8 cellular contexts compared by ENCODE assay signal in the genomic region with DNA sequence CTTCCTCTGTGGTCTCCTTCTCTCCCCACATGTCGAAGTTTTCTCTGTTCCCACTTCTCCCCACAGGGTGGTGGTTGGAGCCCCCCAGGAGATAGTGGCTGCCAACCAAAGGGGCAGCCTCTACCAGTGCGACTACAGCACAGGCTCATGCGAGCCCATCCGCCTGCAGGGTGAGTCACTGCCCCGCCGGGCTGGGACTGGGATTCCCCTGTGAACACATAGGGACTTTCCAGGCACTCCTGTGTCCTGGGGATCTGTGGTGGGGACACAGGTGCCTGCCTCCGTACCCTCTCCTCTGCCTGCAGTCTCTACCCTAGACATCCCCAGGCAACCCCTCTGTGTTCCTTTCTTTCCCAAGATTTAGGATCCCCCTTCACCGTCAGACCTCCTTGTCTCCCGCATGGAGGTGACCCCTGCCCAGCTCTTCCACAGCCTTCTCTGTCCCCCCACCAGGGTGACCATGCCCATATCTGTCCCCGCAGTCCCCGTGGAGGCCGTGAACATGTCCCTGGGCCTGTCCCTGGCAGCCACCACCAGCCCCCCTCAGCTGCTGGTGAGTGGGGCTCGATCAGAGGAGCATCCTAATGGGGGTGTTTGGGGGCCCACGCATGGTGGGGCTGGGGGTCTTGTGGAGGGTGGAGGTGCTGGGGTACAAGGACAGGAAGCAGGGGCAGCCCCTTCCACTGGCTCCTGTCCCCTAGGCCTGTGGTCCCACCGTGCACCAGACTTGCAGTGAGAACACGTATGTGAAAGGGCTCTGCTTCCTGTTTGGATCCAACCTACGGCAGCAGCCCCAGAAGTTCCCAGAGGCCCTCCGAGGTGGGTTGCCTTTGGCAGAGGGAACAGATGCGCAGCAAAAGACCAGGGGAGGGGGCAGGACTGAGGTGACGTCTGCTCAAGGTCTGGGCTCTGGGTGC. TPM values are rescaled to one million over a fixed set of nuclear protein-coding genes. Genes with fewer than 3 reads are reported as not detected.
DNase-seq lines count a peak whose midpoint lies in the region; ATAC-seq lines count a peak whose summit lies in the region.

No MANE protein-coding gene starts in this region.

- H4K91ac ChIP-seq in neuronal stem cell (ENCODE audit: low read depth, low read length, poor library complexity): peak overlapping the region; percentile 72

- peak overlapping the region; percentile 56 for H3K14ac ChIP-seq in neuronal stem cell (ENCODE audit: low read length)

- no peaks in the 10 kb centered on the region for H3K27me3 ChIP-seq in SJSA1 (replicated peaks)
- H3K27me3 ChIP-seq in neuronal stem cell (ENCODE audit: control insufficient read depth in 3 of 3, insufficient read depth in 3 of 3, low read depth in 1 of 3, low read length in 3 of 3): peaks cover 0 to 4% (median 0%) of the 10 kb centered on the region in 3 experiments

- no peaks in the 10 kb centered on the region for H3K36me3 ChIP-seq in SJSA1
- no peaks in the 10 kb centered on the region for H3K36me3 ChIP-seq in neuronal stem cell (replicated peaks in 1 of 2; ENCODE audit: control insufficient read depth in 2 of 2, insufficient read depth in 2 of 2, low read length in 2 of 2)

- H3K4me3 Mint-ChIP-seq in activated naive CD8-positive, alpha-beta T cell treated with anti-CD3 and anti-CD28 coated beads for 36 hours: peak overlapping the region; percentile 56

- peak overlapping the region; percentile 58 for H2BK15ac ChIP-seq in neuronal stem cell (ENCODE audit: low read length)

- H3K4me2 ChIP-seq in neuronal stem cell (ENCODE audit: insufficient read depth, low read length, poor library complexity, severe bottlenecking): no peak overlapping the region

- H3K4me1 ChIP-seq in SJSA1 (replicated peaks) (peaks cover 29% of the 10 kb centered on the region), neuronal stem cell (ENCODE audit: control insufficient read depth in 2 of 2, insufficient read depth in 1 of 2, low read depth in 1 of 2, low read length in 2 of 2) (no peaks in the 10 kb centered on the region)

- H3K79me1 ChIP-seq in neuronal stem cell (ENCODE audit: low read depth, low read length): no peaks in the 10 kb centered on the region

- peaks cover 2% of the 10 kb centered on the region for H3K9me3 Mint-ChIP-seq in activated naive CD8-positive, alpha-beta T cell treated with anti-CD3 and anti-CD28 coated beads for 36 hours

- no peak overlapping the region for H3K4me3 ChIP-seq in SJSA1
- H3K4me3 ChIP-seq in neuronal stem cell (ENCODE audit: low read length in 2 of 2): no peak overlapping the region

- H2BK12ac ChIP-seq in neuronal stem cell (ENCODE audit: low read length): peak overlapping the region; percentile 41

- no peak overlapping the region for H2AK5ac ChIP-seq in neuronal stem cell (ENCODE audit: low read depth, low read length)

- H3K27ac ChIP-seq in SJSA1: no peak overlapping the region
- no peak overlapping the region for H3K27ac ChIP-seq in neuronal stem cell (replicated peaks; ENCODE audit: low read length)

- ATAC-seq in GM18519 (IDR thresholded peaks at IDR 0.05; ENCODE audit: low FRiP score, unreplicated experiment) (peak; percentile 77), HG02884 (IDR thresholded peaks at IDR 0.05; ENCODE audit: unreplicated experiment) (peak; percentile 77)

- H3K27me3 Mint-ChIP-seq in activated naive CD8-positive, alpha-beta T cell treated with anti-CD3 and anti-CD28 coated beads for 36 hours: no peaks in the 10 kb centered on the region

- peak overlapping the region; percentile 17 for H2AFZ ChIP-seq in neuronal stem cell (ENCODE audit: low read length)

- peak overlapping the region; percentile 44 for H3K9ac ChIP-seq in neuronal stem cell (ENCODE audit: low read depth, low read length, poor library complexity)

- peak overlapping the region; percentile 31 for H3K23ac ChIP-seq in neuronal stem cell (ENCODE audit: low read depth, low read length, poor library complexity)

- no CpG with 5 or more reads among the region's 20 CpGs for WGBS in neuronal stem cell (ENCODE audit: extremely low coverage in 2 of 2, insufficient read length in 2 of 2, insufficient replicate concordance in 1 of 2), 2 donors

- no peak overlapping the region for H3K4ac ChIP-seq in neuronal stem cell (ENCODE audit: low read length)

- no peak overlapping the region for H4K8ac ChIP-seq in neuronal stem cell (ENCODE audit: low read depth, low read length)

- no peak overlapping the region for H2BK5ac ChIP-seq in neuronal stem cell (ENCODE audit: low read length)

- H3K4me1 Mint-ChIP-seq in activated naive CD8-positive, alpha-beta T cell treated with anti-CD3 and anti-CD28 coated beads for 36 hours: peaks cover 32% of the 10 kb centered on the region

- H3K9me3 ChIP-seq in SJSA1 (replicated peaks) (no peaks in the 10 kb centered on the region), neuronal stem cell (replicated peaks in 1 of 2; ENCODE audit: control insufficient read depth in 2 of 2, insufficient read depth in 1 of 2, low read depth in 1 of 2, low read length in 2 of 2) (no peaks in the 10 kb centered on the region)

- DNase-seq in SJSA1 (ENCODE audit: low read depth in 1 of 2, low spot score in 2 of 2): peak; percentile 74 to 83
- DNase-seq in activated naive CD8-positive, alpha-beta T cell treated with anti-CD3 and anti-CD28 coated beads for 36 hours: peak; percentile 86
- no peak for DNase-seq in neuronal stem cell (ENCODE audit: low spot score)
- no peak for DNase-seq in COLO829 (ENCODE audit: low spot score)
- DNase-seq in DMS114 treated with DMSO at 0.1 percent for 48 hours (lab: John Stamatoyannopoulos, UW; ENCODE audit: unreplicated experiment): no peak
- DNase-seq in foreskin melanocyte: no peak

- H3K36me3 Mint-ChIP-seq in activated naive CD8-positive, alpha-beta T cell treated with anti-CD3 and anti-CD28 coated beads for 36 hours: peaks cover 3% of the 10 kb centered on the region

- H3K18ac ChIP-seq in neuronal stem cell (ENCODE audit: low read length): peak overlapping the region; percentile 59

- H3K27ac Mint-ChIP-seq in activated naive CD8-positive, alpha-beta T cell treated with anti-CD3 and anti-CD28 coated beads for 36 hours: peak overlapping the region; percentile 78

- H2BK120ac ChIP-seq in neuronal stem cell (ENCODE audit: low read depth, low read length): peak overlapping the region; percentile 72

RNA-seq across cellular contexts. Expression of gene ITGAM, which starts 5.8 kb away (rescaled TPM):
- 0.05 TPM in 1 of 2 replicates, not detected in the other for total RNA-seq in SJSA1 (2014; rRNA removed; shearing (Covaris generic))
- under 1 TPM; 0.38 to 0.68 TPM for total RNA-seq in activated naive CD8-positive, alpha-beta T cell treated with anti-CD3 and anti-CD28 coated beads for 36 hours
- 0.01 TPM for polyA plus RNA-seq in neuronal stem cell (2013, experiment 1 of 2)
- polyA plus RNA-seq in neuronal stem cell (2013, experiment 2 of 2): 0.01 TPM

RNA-seq across cellular contexts. Expression of gene PYDC1, which starts 48.7 kb away (rescaled TPM):
- total RNA-seq in SJSA1 (2014; rRNA removed; shearing (Covaris generic)): not detected in 2 replicates
- total RNA-seq in activated naive CD8-positive, alpha-beta T cell treated with anti-CD3 and anti-CD28 coated beads for 36 hours: not detected
- polyA plus RNA-seq in neuronal stem cell (2013, experiment 1 of 2): not detected
- not detected for polyA plus RNA-seq in neuronal stem cell (2013, experiment 2 of 2)

RNA-seq across cellular contexts. Expression of gene TRIM72, which starts 51.7 kb away (rescaled TPM):
- not detected in 2 replicates for total RNA-seq in SJSA1 (2014; rRNA removed; shearing (Covaris generic))
- not detected for total RNA-seq in activated naive CD8-positive, alpha-beta T cell treated with anti-CD3 and anti-CD28 coated beads for 36 hours
- polyA plus RNA-seq in neuronal stem cell (2013, experiment 1 of 2): 0.03 TPM
- polyA plus RNA-seq in neuronal stem cell (2013, experiment 2 of 2): 0.01 TPM

Comparison
In these comparisons a context has a peak if more than half of its experiments do, and no peak if none do; other contexts are left out.
1. DNase-seq: peak in SJSA1 (2 of 2) and activated naive CD8-positive, alpha-beta T cell treated with anti-CD3 and anti-CD28 coated beads for 36 hours (single experiment); none in neuronal stem cell (single experiment), COLO829 (single experiment), DMS114 treated with DMSO at 0.1 percent for 48 hours (single experiment) and foreskin melanocyte (single experiment).